ENCODE assay signal across 15 cellular contexts in the genomic region with DNA sequence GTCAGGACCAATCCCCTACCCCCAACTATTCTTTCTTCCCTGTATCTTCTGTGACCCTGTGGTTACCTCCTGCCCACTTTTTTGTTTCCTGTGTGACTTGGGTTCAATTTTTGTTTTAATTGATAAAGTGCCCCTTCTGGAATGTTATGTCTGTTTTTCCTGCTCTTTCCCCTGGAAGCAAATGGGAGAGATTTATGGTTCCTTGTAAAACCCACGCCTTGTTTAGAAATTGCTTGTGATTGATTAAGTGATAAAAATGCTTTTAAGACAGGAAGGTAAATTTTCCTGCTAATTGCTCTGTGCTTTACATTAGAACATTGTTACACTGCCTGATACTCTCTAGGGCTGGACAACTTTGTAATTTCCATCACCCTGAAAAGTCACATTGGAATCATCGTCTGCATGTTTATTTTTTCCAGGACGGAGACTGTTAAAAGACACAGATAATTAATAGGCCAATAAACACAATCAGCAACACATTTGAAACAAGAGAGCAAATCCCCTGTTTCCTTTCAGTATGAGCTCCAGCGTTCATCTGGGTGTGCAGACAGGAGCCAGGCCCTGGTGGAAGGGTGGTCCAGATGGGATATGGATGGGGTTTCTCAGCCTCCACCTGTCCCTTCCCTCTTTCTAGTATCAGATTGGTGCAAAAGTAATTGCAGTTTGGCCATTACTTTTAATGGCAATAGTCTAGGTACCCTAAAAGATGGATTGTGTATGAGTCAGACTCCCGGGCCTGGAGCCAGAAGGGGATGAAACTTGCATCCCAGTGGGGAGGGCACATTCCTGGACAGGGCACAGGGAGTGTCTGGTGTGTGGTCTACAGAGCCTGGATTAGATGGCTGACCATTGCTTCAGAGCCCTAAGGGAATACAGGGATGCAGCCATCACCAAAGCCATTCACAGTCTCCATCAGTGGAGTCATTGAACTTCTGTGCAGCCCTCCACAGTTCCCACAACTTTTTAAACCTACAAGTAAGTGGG. TPM values are rescaled to one million over a fixed set of nuclear protein-coding genes. Genes with fewer than 3 reads are reported as not detected.
A peak's percentile ranks its signal among the peaks of the same experiment; 100 is the strongest.
DNase-seq lines count a peak whose midpoint lies in the region; ATAC-seq and TF ChIP-seq lines count a peak whose summit lies in the region.
"Had no signal": no experiment of that assay in that cellular context is flagged by ENCODE, and none has a peak within 500 bp of the region (broad histone marks: within the 10 kb centered on the region; RNA-seq: fewer than 3 reads in every experiment).

No MANE protein-coding gene starts in this region.

- no peaks in the 10 kb centered on the region for H3K27me3 ChIP-seq in tibial nerve
- H3K27me3 ChIP-seq: testis had no signal

- in situ Hi-C loops in ACHN (cut with HindIII; ENCODE audit: low pct_ligation_motif_present, low pct_unique_long_range_greater_than_20kb, low sequenced_read_pairs) = no loop called here

- TF ChIP-seq CTCF in HEK293 (tag by site-specific recombination; IDR thresholded peaks at IDR 0.05) (no peak), tibial nerve (IDR thresholded peaks at IDR 0.05) (no peak)

- WGBS in tibial nerve, 2 donors = 43 to 47% methylated on average over 5 of the region's 5 CpGs

- CTCF ChIA-PET in HEK293 (lab: Yijun Ruan, JAX) = interaction anchor here (0.5 to 1.0 kb wide), 2 partner anchors 57 to 154 kb away, joined by 3 to 5 read pairs; no protein-coding TSS in a partner anchor

- H3K27ac ChIP-seq in HEK293 (ENCODE audit: extremely low read depth, low read depth, low read length) (peak overlapping the region; percentile 1; the same call in 1 of the 2 replicates), tibial nerve (no peak overlapping the region)
- H3K27ac ChIP-seq: testis had no signal

- TF ChIP-seq EP300 in tibial nerve (IDR thresholded peaks at IDR 0.05) = no peak

- peaks cover 19% of the 10 kb centered on the region for H3K4me1 ChIP-seq in HEK293 (ENCODE audit: control insufficient read depth, insufficient read depth, low read length)
- H3K4me1 ChIP-seq in tibial nerve = no peaks in the 10 kb centered on the region
- H3K4me1 ChIP-seq: testis had no signal

- POLR2A ChIA-PET in HEK293 (lab: Yijun Ruan, JAX) = no interaction called here

- H3K4me3 ChIP-seq in HEK293 (ENCODE audit: low read depth, low read length) (no peak overlapping the region), tibial nerve (no peak overlapping the region)
- H3K4me3 ChIP-seq: testis had no signal

- H3K9me3 ChIP-seq in HEK293 (ENCODE audit: control insufficient read depth, insufficient read depth, low read depth, low read length) = no peaks in the 10 kb centered on the region
- no peaks in the 10 kb centered on the region for H3K9me3 ChIP-seq in tibial nerve
- H3K9me3 ChIP-seq: testis had no signal

- ATAC-seq in SK-N-SH treated with all-trans-retinoic acid at 6 μM for 48 hours = peak; percentile 99

- H3K36me3 ChIP-seq in HEK293 (ENCODE audit: control insufficient read depth in 2 of 2, insufficient read depth in 1 of 2, low read length in 2 of 2) (no peaks in the 10 kb centered on the region), tibial nerve (no peaks in the 10 kb centered on the region)

- no peak for TF ChIP-seq POLR2A in tibial nerve (IDR thresholded peaks at IDR 0.05)

- DNase-seq in ACHN = peak; percentile 45
- peak; percentile 13 for DNase-seq in left kidney (ENCODE audit: low read depth, low spot score)
- no peak for DNase-seq in tibial nerve (ENCODE audit: low spot score in 2 of 2)
- DNase-seq in amygdala (lab: John Stamatoyannopoulos, UW) = no peak
- DNase-seq in HUDEP-2 (lab: John Stamatoyannopoulos, UW; ENCODE audit: unreplicated experiment in 76 of 76) = no peak
- DNase-seq in central memory CD4-positive, alpha-beta T cell = no peak
- DNase-seq: activated CD4-positive, alpha-beta T cell treated with anti-CD3 and anti-CD28 coated beads, Interleukin-2, amount 50 U/mL, for 48 hours; DMS79 treated with DMSO at 0.1 percent for 48 hours; effector CD4-positive, alpha-beta T cell; KBM-7; NCI-H774; testis had no signal

TF ChIP-seq in HEK293, 187 proteins besides CTCF, POLR2A, EP300 and RAD21 (continues in another document):
- TF ChIP-seq ZBTB17 (tag by site-specific recombination; IDR thresholded peaks at IDR 0.05) (no peak; the same call in 1 of the 2 replicates), ZNF223 (tag by site-specific recombination; IDR thresholded peaks at IDR 0.05) (no peak), ZNF473 (tag by site-specific recombination; IDR thresholded peaks at IDR 0.05) (no peak), TCF7L2 (IDR thresholded peaks at IDR 0.05; ENCODE audit: borderline replicate concordance, low read depth, low read length) (peak; percentile 65), SALL2 (tag by site-specific recombination; IDR thresholded peaks at IDR 0.05; ENCODE audit: borderline replicate concordance) (no peak), PRDM1 (tag by site-specific recombination; IDR thresholded peaks at IDR 0.05) (no peak), ZNF184 (tag by site-specific recombination; IDR thresholded peaks at IDR 0.05) (no peak), ZEB2 (tag by site-specific recombination; IDR thresholded peaks at IDR 0.05) (0 out of 2 replicates have a peak, but pooled peaks have one; percentile 17)
- TF ChIP-seq, protein P1, sequence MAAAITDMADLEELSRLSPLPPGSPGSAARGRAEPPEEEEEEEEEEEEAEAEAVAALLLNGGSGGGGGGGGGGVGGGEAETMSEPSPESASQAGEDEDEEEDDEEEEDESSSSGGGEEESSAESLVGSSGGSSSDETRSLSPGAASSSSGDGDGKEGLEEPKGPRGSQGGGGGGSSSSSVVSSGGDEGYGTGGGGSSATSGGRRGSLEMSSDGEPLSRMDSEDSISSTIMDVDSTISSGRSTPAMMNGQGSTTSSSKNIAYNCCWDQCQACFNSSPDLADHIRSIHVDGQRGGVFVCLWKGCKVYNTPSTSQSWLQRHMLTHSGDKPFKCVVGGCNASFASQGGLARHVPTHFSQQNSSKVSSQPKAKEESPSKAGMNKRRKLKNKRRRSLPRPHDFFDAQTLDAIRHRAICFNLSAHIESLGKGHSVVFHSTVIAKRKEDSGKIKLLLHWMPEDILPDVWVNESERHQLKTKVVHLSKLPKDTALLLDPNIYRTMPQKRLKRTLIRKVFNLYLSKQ (tag by site-specific recombination; IDR thresholded peaks at IDR 0.05; ENCODE audit: borderline replicate concordance) = no peak
- TF ChIP-seq, protein P2, sequence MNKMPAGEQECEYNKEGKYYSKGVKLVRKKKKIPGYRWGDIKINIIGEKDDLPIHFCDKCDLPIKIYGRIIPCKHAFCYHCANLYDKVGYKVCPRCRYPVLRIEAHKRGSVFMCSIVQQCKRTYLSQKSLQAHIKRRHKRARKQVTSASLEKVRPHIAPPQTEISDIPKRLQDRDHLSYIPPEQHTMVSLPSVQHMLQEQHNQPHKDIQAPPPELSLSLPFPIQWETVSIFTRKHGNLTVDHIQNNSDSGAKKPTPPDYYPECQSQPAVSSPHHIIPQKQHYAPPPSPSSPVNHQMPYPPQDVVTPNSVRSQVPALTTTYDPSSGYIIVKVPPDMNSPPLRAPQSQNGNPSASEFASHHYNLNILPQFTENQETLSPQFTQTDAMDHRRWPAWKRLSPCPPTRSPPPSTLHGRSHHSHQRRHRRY (tag by site-specific recombination; IDR thresholded peaks at IDR 0.05) = no peak

TF ChIP-seq in SK-N-SH treated with all-trans-retinoic acid at 6 μM for 48 hours, 23 proteins besides CTCF, POLR2A, EP300 and RAD21 (continues in another document):
- no peak for TF ChIP-seq ARNTL (CRISPR knock-in tag; IDR thresholded peaks at IDR 0.05; ENCODE audit: borderline replicate concordance, low read depth)
- no peak for TF ChIP-seq BACH2 (CRISPR knock-in tag; IDR thresholded peaks at IDR 0.05; ENCODE audit: borderline replicate concordance)
- TF ChIP-seq ZFP3 (CRISPR knock-in tag; IDR thresholded peaks at IDR 0.05) = 0 out of 2 replicates have a peak, but pooled peaks have one; percentile 54
- TF ChIP-seq RARB (CRISPR knock-in tag; IDR thresholded peaks at IDR 0.05) = no peak
- TF ChIP-seq, protein P3, sequence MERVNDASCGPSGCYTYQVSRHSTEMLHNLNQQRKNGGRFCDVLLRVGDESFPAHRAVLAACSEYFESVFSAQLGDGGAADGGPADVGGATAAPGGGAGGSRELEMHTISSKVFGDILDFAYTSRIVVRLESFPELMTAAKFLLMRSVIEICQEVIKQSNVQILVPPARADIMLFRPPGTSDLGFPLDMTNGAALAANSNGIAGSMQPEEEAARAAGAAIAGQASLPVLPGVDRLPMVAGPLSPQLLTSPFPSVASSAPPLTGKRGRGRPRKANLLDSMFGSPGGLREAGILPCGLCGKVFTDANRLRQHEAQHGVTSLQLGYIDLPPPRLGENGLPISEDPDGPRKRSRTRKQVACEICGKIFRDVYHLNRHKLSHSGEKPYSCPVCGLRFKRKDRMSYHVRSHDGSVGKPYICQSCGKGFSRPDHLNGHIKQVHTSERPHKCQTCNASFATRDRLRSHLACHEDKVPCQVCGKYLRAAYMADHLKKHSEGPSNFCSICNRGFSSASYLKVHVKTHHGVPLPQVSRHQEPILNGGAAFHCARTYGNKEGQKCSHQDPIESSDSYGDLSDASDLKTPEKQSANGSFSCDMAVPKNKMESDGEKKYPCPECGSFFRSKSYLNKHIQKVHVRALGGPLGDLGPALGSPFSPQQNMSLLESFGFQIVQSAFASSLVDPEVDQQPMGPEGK (CRISPR knock-in tag; IDR thresholded peaks at IDR 0.05; ENCODE audit: borderline replicate concordance) = no peak; the same call in 1 of the 2 replicates
- TF ChIP-seq ZFP30 (CRISPR knock-in tag; IDR thresholded peaks at IDR 0.05) = no peak
- TF ChIP-seq OSR1 (CRISPR knock-in tag; IDR thresholded peaks at IDR 0.05) = no peak
- TF ChIP-seq ZNF70 (CRISPR knock-in tag; IDR thresholded peaks at IDR 0.05) = no peak
- TF ChIP-seq PPARA (CRISPR knock-in tag; IDR thresholded peaks at IDR 0.05; ENCODE audit: borderline replicate concordance) = no peak
- TF ChIP-seq ZNF8 (CRISPR knock-in tag; IDR thresholded peaks at IDR 0.05) = no peak
- peak; percentile 92 for TF ChIP-seq ISL1 (CRISPR knock-in tag; IDR thresholded peaks at IDR 0.05)
- TF ChIP-seq SNAI2 (CRISPR knock-in tag; IDR thresholded peaks at IDR 0.05) = no peak

RNA-seq across cellular contexts. Expression of a gene that starts 58.1 kb away (rescaled TPM):
- 1 to 10 TPM in 1 of 4 donors, under 1 TPM in 2, not detected in 1; under 0.01 to 1.2 (median 0.21) TPM for total RNA-seq in tibial nerve
- total RNA-seq: B cell had no signal

Comparison
In these comparisons a context has a peak if more than half of its experiments do, and no peak if none do; other contexts are left out.
1. DNase-seq: peak in ACHN (single experiment) and left kidney (single experiment); none in tibial nerve (0 of 2), amygdala (0 of 56), HUDEP-2 (0 of 76) and central memory CD4-positive, alpha-beta T cell (single experiment).